In genomic region chr15:46502668-46503067, GRCh38 we compare ENCODE assay signal across 14 cellular contexts.
DNase-seq lines count a peak whose midpoint lies in the region; ATAC-seq and TF ChIP-seq lines count a peak whose summit lies in the region.
"Had no signal": no experiment of that assay in that cellular context is flagged by ENCODE, and none has a peak within 500 bp of the region (broad histone marks: within the 10 kb centered on the region; RNA-seq: fewer than 3 reads in every experiment).

No MANE protein-coding gene starts in this region.

- H3K4me1 ChIP-seq in esophagus squamous epithelium: no peaks in the 10 kb centered on the region

- intact Hi-C loops in activated naive CD4-positive, alpha-beta T cell treated with anti-CD3 and anti-CD28 coated beads for 36 hours (cut with micrococcal nuclease): no loop called here
- intact Hi-C loops in esophagus squamous epithelium (cut with DNase I): no loop called here

- H3K9me3 Mint-ChIP-seq in activated naive CD4-positive, alpha-beta T cell treated with anti-CD3 and anti-CD28 coated beads for 36 hours: peaks cover 8% of the 10 kb centered on the region
- peaks cover 5 to 6% of the 10 kb centered on the region in 2 donors for H3K9me3 Mint-ChIP-seq in stimulated activated naive CD8-positive, alpha-beta T cell treated with anti-CD3 and anti-CD28 coated beads, Interleukin-15, amount 100 ng/mL, for 72 hours

- ATAC-seq in HG03039 (IDR thresholded peaks at IDR 0.05; ENCODE audit: unreplicated experiment): no peak
- ATAC-seq in stimulated activated naive CD8-positive, alpha-beta T cell treated with anti-CD3 and anti-CD28 coated beads, Interleukin-15, amount 100 ng/mL, for 72 hours: no peak
- ATAC-seq: activated CD8-positive, alpha-beta T cell treated with anti-CD3 and anti-CD28 coated beads, Interleukin-2, amount 10 ng/mL, durations not matched to agents 7 days and 5 days; sciatic nerve had no signal

- H3K27me3 Mint-ChIP-seq in activated naive CD4-positive, alpha-beta T cell treated with anti-CD3 and anti-CD28 coated beads for 36 hours (ENCODE audit: low read depth): no peaks in the 10 kb centered on the region
- no peaks in the 10 kb centered on the region for H3K27me3 Mint-ChIP-seq in stimulated activated naive CD8-positive, alpha-beta T cell treated with anti-CD3 and anti-CD28 coated beads, Interleukin-15, amount 100 ng/mL, for 72 hours
- H3K27me3 Mint-ChIP-seq: CD8-positive, alpha-beta memory T cell; naive B cell had no signal

- H3K4me3 Mint-ChIP-seq in activated naive CD4-positive, alpha-beta T cell treated with anti-CD3 and anti-CD28 coated beads for 36 hours: no peak overlapping the region
- no peak overlapping the region for H3K4me3 Mint-ChIP-seq in stimulated activated naive CD8-positive, alpha-beta T cell treated with anti-CD3 and anti-CD28 coated beads, Interleukin-15, amount 100 ng/mL, for 72 hours
- H3K4me3 Mint-ChIP-seq: activated CD8-positive, alpha-beta T cell treated with anti-CD3 and anti-CD28 coated beads, Interleukin-2, amount 10 ng/mL, durations not matched to agents 7 days and 5 days; CD8-positive, alpha-beta memory T cell; naive B cell had no signal

- H3K9me3 ChIP-seq in esophagus squamous epithelium: peaks cover 0 to 4% (median 0%) of the 10 kb centered on the region in 3 donors

- peak; percentile 29; the same call in 1 of the 2 replicates for TF ChIP-seq CTCF in LNCAP (IDR thresholded peaks at IDR 0.05)
- TF ChIP-seq CTCF in esophagus squamous epithelium (IDR thresholded peaks at IDR 0.05): no peak

- 42 to 57% methylated on average over 3 of the region's 3 CpGs for WGBS in esophagus squamous epithelium, 2 donors

- H3K27ac ChIP-seq in esophagus squamous epithelium: no peak overlapping the region

- DNase-seq in EH (ENCODE audit: low read depth): peak; percentile 2
- DNase-seq in amniotic epithelial cell (ENCODE audit: low read depth): peak; percentile 0
- peak; percentile 18 for DNase-seq in left kidney (ENCODE audit: low read depth, low spot score)
- no peak for DNase-seq in activated naive CD4-positive, alpha-beta T cell treated with anti-CD3 and anti-CD28 coated beads for 36 hours
- DNase-seq in stimulated activated naive CD8-positive, alpha-beta T cell treated with anti-CD3 and anti-CD28 coated beads, Interleukin-15, amount 100 ng/mL, for 72 hours: no peak
- DNase-seq in esophagus squamous epithelium (lab: John Stamatoyannopoulos, UW): no peak
- DNase-seq: activated CD8-positive, alpha-beta T cell treated with anti-CD3 and anti-CD28 coated beads, Interleukin-2, amount 10 ng/mL, durations not matched to agents 7 days and 5 days; activated naive CD4-positive, alpha-beta T cell treated with Interleukin-2 at 50 U/mL for 16 hours; CD8-positive, alpha-beta memory T cell; naive B cell; NCI-H187 had no signal

- no peak overlapping the region for H3K4me3 ChIP-seq in esophagus squamous epithelium

- H3K27ac Mint-ChIP-seq in activated naive CD4-positive, alpha-beta T cell treated with anti-CD3 and anti-CD28 coated beads for 36 hours: no peak overlapping the region
- H3K27ac Mint-ChIP-seq in stimulated activated naive CD8-positive, alpha-beta T cell treated with anti-CD3 and anti-CD28 coated beads, Interleukin-15, amount 100 ng/mL, for 72 hours: no peak overlapping the region
- H3K27ac Mint-ChIP-seq: activated CD8-positive, alpha-beta T cell treated with anti-CD3 and anti-CD28 coated beads, Interleukin-2, amount 10 ng/mL, durations not matched to agents 7 days and 5 days; CD8-positive, alpha-beta memory T cell; naive B cell had no signal

- H3K36me3 ChIP-seq in esophagus squamous epithelium: no peaks in the 10 kb centered on the region

- CTCF ChIA-PET in activated naive CD4-positive, alpha-beta T cell treated with anti-CD3 and anti-CD28 coated beads for 36 hours (lab: Charles Lee): no interaction called here

- TF ChIP-seq POLR2A in esophagus squamous epithelium (IDR thresholded peaks at IDR 0.05): no peak

- no peaks in the 10 kb centered on the region for H3K36me3 Mint-ChIP-seq in activated naive CD4-positive, alpha-beta T cell treated with anti-CD3 and anti-CD28 coated beads for 36 hours (ENCODE audit: low read depth)
- H3K36me3 Mint-ChIP-seq: CD8-positive, alpha-beta memory T cell; naive B cell had no signal

- no peaks in the 10 kb centered on the region for H3K27me3 ChIP-seq in esophagus squamous epithelium

- no peaks in the 10 kb centered on the region for H3K4me1 Mint-ChIP-seq in activated naive CD4-positive, alpha-beta T cell treated with anti-CD3 and anti-CD28 coated beads for 36 hours (ENCODE audit: low read depth)
- H3K4me1 Mint-ChIP-seq in stimulated activated naive CD8-positive, alpha-beta T cell treated with anti-CD3 and anti-CD28 coated beads, Interleukin-15, amount 100 ng/mL, for 72 hours: no peaks in the 10 kb centered on the region
- H3K4me1 Mint-ChIP-seq: CD8-positive, alpha-beta memory T cell; naive B cell had no signal

Comparison
In these comparisons a context has a peak if more than half of its experiments do, and no peak if none do; other contexts are left out.
1. DNase-seq: peak in EH (single experiment), amniotic epithelial cell (single experiment) and left kidney (single experiment); none in activated naive CD4-positive, alpha-beta T cell treated with anti-CD3 and anti-CD28 coated beads for 36 hours (single experiment), stimulated activated naive CD8-positive, alpha-beta T cell treated with anti-CD3 and anti-CD28 coated beads, Interleukin-15, amount 100 ng/mL, for 72 hours (0 of 2) and esophagus squamous epithelium (single experiment).